8 cellular contexts compared by ENCODE assay signal in genomic region chr11:910589-911030, GRCh38. TPM values are rescaled to one million over a fixed set of nuclear protein-coding genes. Genes with fewer than 3 reads are reported as not detected.
DNase-seq lines count a peak whose midpoint lies in the region; ATAC-seq, FAIRE-seq and TF ChIP-seq lines count a peak whose summit lies in the region.

TSS of gene CHID1 (minus strand) at chr11:910810. CDS start at chr11:904816, 5,994 bp downstream.

- TF ChIP-seq POLR2A in GM19099 (IDR thresholded peaks at IDR 0.05; ENCODE audit: extremely low read depth, insufficient read length, low read depth) (peak; percentile 70), HepG2 (IDR thresholded peaks at IDR 0.05; ENCODE audit: insufficient read depth in 1 of 2, low read depth in 2 of 2, low read length in 2 of 2) (peak; percentile 23 to 74; a peak in 2 of 4 replicates)

- in situ Hi-C loops in HepG2 (cut with HindIII; ENCODE audit: extremely low pct_ligation_motif_present, low pct_unique_long_range_greater_than_20kb), result no loop called here

- peaks cover 30% of the 10 kb centered on the region for H3K79me2 ChIP-seq in HepG2 (ENCODE audit: insufficient read depth, low read length)

- no peak for TF ChIP-seq RAD21 in HepG2 (CRISPR knock-in tag; IDR thresholded peaks at IDR 0.05)

- H3K27ac ChIP-seq in HepG2 (ENCODE audit: extremely low read length, insufficient read depth, low read length), result peak within 1 kb of the TSS; percentile 89

- peak within 1 kb of the TSS; percentile 95 for H3K4me2 ChIP-seq in HepG2 (ENCODE audit: low read depth, low read length)

- no peak for FAIRE-seq in HepG2 (lab: Jason Lieb, UNC)

- no peaks in the 10 kb centered on the region for H4K20me1 ChIP-seq in HepG2 (ENCODE audit: insufficient read depth, low read length)

- H3K27me3 Mint-ChIP-seq in activated CD4-positive, alpha-beta T cell treated with anti-CD3 and anti-CD28 coated beads, Interleukin-2, amount 10 ng/mL, durations not matched to agents 7 days and 5 days, result no peaks in the 10 kb centered on the region
- no peaks in the 10 kb centered on the region for H3K27me3 Mint-ChIP-seq in dendritic cell treated with granulocyte-macrophage colony-stimulating factor and Interleukin-4, amounts not matched to agents 40 ng/mL and 50 ng/mL, for 4 days

- TF ChIP-seq EP300 in HepG2 (IDR thresholded peaks at IDR 0.05; ENCODE audit: low read depth in 2 of 2, low read length in 2 of 2) (peak in 1 of 2 experiments; percentile 20; a peak in 1 of 4 replicates), HepG2 (CRISPR knock-in tag; IDR thresholded peaks at IDR 0.05; ENCODE audit: borderline replicate concordance) (no peak)

- H2AFZ ChIP-seq in HepG2 (ENCODE audit: low read length), result no peak within 1 kb of the TSS

- H3K9me3 ChIP-seq in HepG2 (ENCODE audit: low read length), result no peaks in the 10 kb centered on the region

- peak within 1 kb of the TSS; percentile 85 for H3K9ac ChIP-seq in HepG2 (ENCODE audit: insufficient read depth, low read depth, low read length)

- CTCF ChIA-PET in activated CD4-positive, alpha-beta T cell treated with anti-CD3 and anti-CD28 coated beads, Interleukin-2, amount 10 ng/mL, durations not matched to agents 7 days and 5 days (lab: Charles Lee), result interaction anchor here (0.9 to 3.0 kb wide), 2 partner anchors 14 to 19 kb away, joined by 4 to 13 read pairs; no protein-coding TSS in a partner anchor
- CTCF ChIA-PET in HepG2 (lab: Yijun Ruan, JAX; ENCODE audit: low intra/inter-chr PET ratio, low total read pairs), result no interaction called here

- H3K4me1 ChIP-seq in HepG2 (ENCODE audit: insufficient read depth, low read length), result peaks cover 47% of the 10 kb centered on the region

- no peaks in the 10 kb centered on the region for H3K36me3 Mint-ChIP-seq in activated CD4-positive, alpha-beta T cell treated with anti-CD3 and anti-CD28 coated beads, Interleukin-2, amount 10 ng/mL, durations not matched to agents 7 days and 5 days (ENCODE audit: low read depth)
- H3K36me3 Mint-ChIP-seq in dendritic cell treated with granulocyte-macrophage colony-stimulating factor and Interleukin-4, amounts not matched to agents 40 ng/mL and 50 ng/mL, for 4 days (ENCODE audit: low read depth), result peaks cover 72% of the 10 kb centered on the region

- peak within 1 kb of the TSS; percentile 87 for H3K27ac Mint-ChIP-seq in activated CD4-positive, alpha-beta T cell treated with anti-CD3 and anti-CD28 coated beads, Interleukin-2, amount 10 ng/mL, durations not matched to agents 7 days and 5 days
- H3K27ac Mint-ChIP-seq in dendritic cell treated with granulocyte-macrophage colony-stimulating factor and Interleukin-4, amounts not matched to agents 40 ng/mL and 50 ng/mL, for 4 days, result peak within 1 kb of the TSS; percentile 91

- intact Hi-C loops in dendritic cell treated with granulocyte-macrophage colony-stimulating factor and Interleukin-4, amounts not matched to agents 40 ng/mL and 50 ng/mL, for 4 days (cut with micrococcal nuclease), result loop anchor here (2.0 kb wide), 1 partner anchor 14 kb away; the partner anchor contains the start of gene AP2A2
- intact Hi-C loops in HepG2 (cut with micrococcal nuclease; ENCODE audit: unreplicated experiment), result loop anchor here (2.0 kb wide), 2 partner anchors 36 to 64 kb away; no protein-coding TSS in a partner anchor

- BruUV-seq in HepG2 (replicated peaks; lab: Mats Ljungman, UMichigan), result no TSS peak

- WGBS in HepG2 (ENCODE audit: low lambda C conversion rate), result 0% methylated on average over 11 of the region's 59 CpGs

- no peaks in the 10 kb centered on the region; a peak in 2 of 5 replicates for H3K27me3 ChIP-seq in HepG2 (ENCODE audit: control insufficient read depth in 1 of 2, insufficient read depth in 2 of 2, low read length in 2 of 2)

- no peaks in the 10 kb centered on the region for H3K9me3 Mint-ChIP-seq in activated CD4-positive, alpha-beta T cell treated with anti-CD3 and anti-CD28 coated beads, Interleukin-2, amount 10 ng/mL, durations not matched to agents 7 days and 5 days
- no peaks in the 10 kb centered on the region for H3K9me3 Mint-ChIP-seq in dendritic cell treated with granulocyte-macrophage colony-stimulating factor and Interleukin-4, amounts not matched to agents 40 ng/mL and 50 ng/mL, for 4 days

- peak within 1 kb of the TSS; percentile 76 for H3K4me3 ChIP-seq in AG10803 (ENCODE audit: low read length)
- H3K4me3 ChIP-seq in HepG2 (replicated peaks in 1 of 3; ENCODE audit: insufficient read depth in 1 of 3, low read depth in 2 of 3, low read length in 3 of 3), result peak within 1 kb of the TSS; percentile 92 to 95 (median 93)

- H3K4me3 Mint-ChIP-seq in activated CD4-positive, alpha-beta T cell treated with anti-CD3 and anti-CD28 coated beads, Interleukin-2, amount 10 ng/mL, durations not matched to agents 7 days and 5 days, result peak within 1 kb of the TSS; percentile 88
- H3K4me3 Mint-ChIP-seq in dendritic cell treated with granulocyte-macrophage colony-stimulating factor and Interleukin-4, amounts not matched to agents 40 ng/mL and 50 ng/mL, for 4 days, result peak within 1 kb of the TSS; percentile 92

- DNase-seq in AG10803 (ENCODE audit: low read depth) (peak; percentile 73), NCI-H446 treated with DMSO at 0.1 percent for 48 hours (lab: John Stamatoyannopoulos, UW) (peak; percentile 71), HepG2 (ENCODE audit: low spot score) (peak; percentile 79)
- DNase-seq in activated CD4-positive, alpha-beta T cell treated with anti-CD3 and anti-CD28 coated beads, Interleukin-2, amount 10 ng/mL, durations not matched to agents 7 days and 5 days, result peak; percentile 85
- peak; percentile 85 for DNase-seq in stimulated activated CD4-positive, alpha-beta T cell treated with anti-CD3 and anti-CD28 coated beads, Interleukin-4, amount 100 ng/mL, for 1 hour

- peaks cover 24% of the 10 kb centered on the region for H3K4me1 Mint-ChIP-seq in activated CD4-positive, alpha-beta T cell treated with anti-CD3 and anti-CD28 coated beads, Interleukin-2, amount 10 ng/mL, durations not matched to agents 7 days and 5 days
- peaks cover 73% of the 10 kb centered on the region for H3K4me1 Mint-ChIP-seq in dendritic cell treated with granulocyte-macrophage colony-stimulating factor and Interleukin-4, amounts not matched to agents 40 ng/mL and 50 ng/mL, for 4 days (ENCODE audit: low read depth)

- ATAC-seq in HG03378 (IDR thresholded peaks at IDR 0.05; ENCODE audit: unreplicated experiment), result peak; percentile 51
- peak; percentile 92 for ATAC-seq in HepG2

- H3K36me3 ChIP-seq in HepG2 (replicated peaks in 1 of 2; ENCODE audit: control insufficient read depth in 1 of 2, insufficient read depth in 2 of 2, low read length in 2 of 2), result peaks cover 0 to 6% of the 10 kb centered on the region in 2 experiments; a peak in 1 of 5 replicates

- no peak for TF ChIP-seq CTCF in AG10803 (conservative IDR thresholded peaks at IDR 0.05; ENCODE audit: low read length)
- TF ChIP-seq CTCF in HepG2 (CRISPR knock-in tag; IDR thresholded peaks at IDR 0.05), result peak; percentile 7; the same call in 1 of the 2 replicates

- POLR2A ChIA-PET in activated CD4-positive, alpha-beta T cell treated with anti-CD3 and anti-CD28 coated beads, Interleukin-2, amount 10 ng/mL, durations not matched to agents 7 days and 5 days (lab: Charles Lee), result no interaction called here
- POLR2A ChIA-PET in HepG2 (lab: Yijun Ruan, JAX), result interaction anchor here (0.6 to 3.3 kb wide), 13 partner anchors 9 to 441 kb away, joined by 3 to 24 read pairs (median 4); partner anchors contain the start of gene PNPLA2

TF ChIP-seq in HepG2, 621 proteins besides CTCF, POLR2A, EP300 and RAD21 (continues in another document):
- TF ChIP-seq ARID3A (IDR thresholded peaks at IDR 0.05; ENCODE audit: low read depth, low read length) (no peak), FOXK1 (CRISPR knock-in tag; IDR thresholded peaks at IDR 0.05; ENCODE audit: borderline replicate concordance, low read depth) (no peak)

RNA-seq across cellular contexts. Expression of gene CHID1, which starts in this region (rescaled TPM):
- 10 to 100 TPM; 42.6 to 45.5 TPM for total RNA-seq in activated CD4-positive, alpha-beta T cell treated with anti-CD3 and anti-CD28 coated beads, Interleukin-2, amount 10 ng/mL, durations not matched to agents 7 days and 5 days
- total RNA-seq in HepG2 (2016; rRNA removed; fragmentation: Illumina TruSeq; extraction: Trizol), result 39.6 and 65.1 TPM in 2 replicates
- total RNA-seq in HepG2 (2016; cell fraction: cytosol; rRNA removed; fragmentation: Illumina TruSeq; extraction: Trizol; ENCODE audit: low read depth), result 33.8 and 46.6 TPM in 2 replicates
- total RNA-seq in HepG2 (2016; cell fraction: insoluble cytoplasmic fraction; rRNA removed; fragmentation: Illumina TruSeq; extraction: Trizol), result 38.9 and 71.7 TPM in 2 replicates
- 45.9 and 51.6 TPM in 2 replicates for total RNA-seq in HepG2 (2016; cell fraction: membrane; rRNA removed; fragmentation: Illumina TruSeq; extraction: Trizol)
- total RNA-seq in HepG2 (2016; cell fraction: nucleus; rRNA removed; fragmentation: Illumina TruSeq; extraction: Trizol), result 60.6 and 61.3 TPM in 2 replicates
- polyA plus RNA-seq in HepG2 (2011; rRNA removed), result 93.6 and 102 TPM in 2 replicates
- 113 and 124 TPM in 2 replicates for polyA plus RNA-seq in HepG2 (2011; cell fraction: cytosol; rRNA removed)
- 70.7 and 76.1 TPM in 2 replicates for polyA plus RNA-seq in HepG2 (2011; cell fraction: nucleus; rRNA removed)
- polyA plus RNA-seq in HepG2 (2012), result 49.7 and 66.2 TPM in 2 replicates
- polyA plus RNA-seq in HepG2 (2016; cell fraction: cytosol; fragmentation: Illumina TruSeq; extraction: Trizol; ENCODE audit: low read depth), result 34.4 and 49.9 TPM in 2 replicates
- polyA plus RNA-seq in HepG2 (2016; cell fraction: insoluble cytoplasmic fraction; fragmentation: Illumina TruSeq; extraction: Trizol; ENCODE audit: low read depth), result 41.0 and 42.5 TPM in 2 replicates
- polyA plus RNA-seq in HepG2 (2016; cell fraction: membrane; fragmentation: Illumina TruSeq; extraction: Trizol; ENCODE audit: low read depth), result 38.3 and 51.4 TPM in 2 replicates
- 96.7 and 105 TPM in 2 replicates for polyA plus RNA-seq in HepG2 (2016; cell fraction: nucleus; fragmentation: Illumina TruSeq; extraction: Trizol; ENCODE audit: insufficient read depth, low read depth)
- polyA minus RNA-seq in HepG2 (2011; rRNA and poly(A)+ RNA removed; ENCODE audit: low replicate concordance), result 40.3 and 91.1 TPM in 2 replicates
- 32.6 and 33.2 TPM in 2 replicates for polyA minus RNA-seq in HepG2 (2011; cell fraction: cytosol; rRNA and poly(A)+ RNA removed)
- polyA minus RNA-seq in HepG2 (2011; cell fraction: nucleus; rRNA and poly(A)+ RNA removed), result 25.8 and 26.1 TPM in 2 replicates

Comparison
In these comparisons a context has a peak if more than half of its experiments do, and no peak if none do; other contexts are left out.
1. Peak in every context shown above with its lines: DNase-seq, ATAC-seq, H3K4me3 ChIP-seq and H3K27ac ChIP-seq.